Comparison of ENCODE assay signal across 2 cellular contexts in genomic region chr20:18020931-18021330, GRCh38.
TF ChIP-seq lines count a peak whose summit lies in the region.

No MANE protein-coding gene starts in this region.

TF ChIP-seq in H1, 55 proteins besides CTCF, POLR2A, EP300 and RAD21:
- TF ChIP-seq SUZ12 (IDR thresholded peaks at IDR 0.05; ENCODE audit: low read length) (no peak), ATF2 (IDR thresholded peaks at IDR 0.05; ENCODE audit: low read length) (no peak), SAP30 (IDR thresholded peaks at IDR 0.05; ENCODE audit: insufficient read depth, insufficient replicate concordance, low read length) (no peak), NANOG (IDR thresholded peaks at IDR 0.05; ENCODE audit: insufficient read depth, low read depth, low read length, poor library complexity, severe bottlenecking) (no peak), CHD7 (IDR thresholded peaks at IDR 0.05; ENCODE audit: insufficient replicate concordance, low read length) (no peak), SP4 (IDR thresholded peaks at IDR 0.05; ENCODE audit: low read length) (no peak), GABPA (IDR thresholded peaks at IDR 0.05; ENCODE audit: borderline replicate concordance, insufficient read depth, low read length) (no peak), RNF2 (IDR thresholded peaks at IDR 0.05; ENCODE audit: borderline replicate concordance, low read depth, low read length, missing control alignments, poor library complexity, severe bottlenecking) (no peak), POLR2AphosphoS5 (IDR thresholded peaks at IDR 0.05; ENCODE audit: low read depth, low read length) (no peak), EZH2 (IDR thresholded peaks at IDR 0.05; ENCODE audit: low read depth, low read length, severe bottlenecking) (no peak)

TF ChIP-seq in HepG2, 621 proteins besides CTCF, POLR2A, EP300 and RAD21:
- TF ChIP-seq XRCC5 (optimal IDR thresholded peaks at IDR 0.05; ENCODE audit: low read length) (peak; percentile 54), YEATS2 (CRISPR knock-in tag; IDR thresholded peaks at IDR 0.05; ENCODE audit: borderline replicate concordance) (0 out of 2 replicates have a peak, but pooled peaks have one; percentile 12), HES4 (CRISPR knock-in tag; IDR thresholded peaks at IDR 0.05; ENCODE audit: borderline replicate concordance) (0 out of 2 replicates have a peak, but pooled peaks have one; percentile 26), HOXA9 (CRISPR knock-in tag; IDR thresholded peaks at IDR 0.05; ENCODE audit: borderline replicate concordance) (no peak), STAG1 (CRISPR knock-in tag; IDR thresholded peaks at IDR 0.05) (peak; percentile 67), SMC3 (IDR thresholded peaks at IDR 0.05; ENCODE audit: low read length) (peak; percentile 52; the same call in 1 of the 2 replicates)
